Comparison of ENCODE assay signal across 8 cellular contexts in the genomic region with DNA sequence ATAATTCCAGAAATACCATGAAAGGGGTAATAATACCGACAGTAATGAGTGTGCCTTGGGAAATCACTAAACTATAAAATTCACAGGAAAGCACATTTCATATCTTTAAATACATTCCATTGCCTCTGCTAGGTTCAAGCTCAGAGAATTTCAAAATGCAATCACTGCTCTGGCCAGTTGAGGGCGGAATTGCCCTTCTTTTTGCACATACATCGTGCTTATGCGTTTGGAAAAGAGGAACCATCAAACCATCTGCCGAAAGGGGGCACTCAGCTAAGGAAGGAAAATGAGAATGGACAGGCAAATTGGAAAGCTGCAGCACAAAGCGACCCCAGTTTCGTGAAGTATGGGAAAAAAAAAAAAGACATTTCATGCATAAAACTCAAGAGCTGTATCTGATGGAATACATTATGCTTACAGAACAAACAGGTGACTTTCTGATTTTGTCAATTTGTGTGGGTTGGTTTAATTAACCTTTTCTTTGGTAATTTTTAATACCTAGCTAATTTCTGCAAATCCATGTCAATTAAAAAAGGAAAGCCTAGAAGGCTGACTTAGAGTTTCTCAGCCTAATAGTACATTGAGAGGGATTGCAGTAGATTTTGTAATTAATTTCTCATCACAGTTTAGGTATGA.
DNase-seq lines count a peak whose midpoint lies in the region; ATAC-seq lines count a peak whose summit lies in the region.

No MANE protein-coding gene starts in this region.

- no peaks in the 10 kb centered on the region for H3K36me3 Mint-ChIP-seq in stimulated activated effector memory CD8-positive, alpha-beta T cell treated with anti-CD3 and anti-CD28 coated beads, Interleukin-12 subunit alpha, Interleukin-12 subunit beta, amount 100 ng/mL, for 72 hours

- H3K4me1 Mint-ChIP-seq in stimulated activated effector memory CD8-positive, alpha-beta T cell treated with anti-CD3 and anti-CD28 coated beads, Interleukin-12 subunit alpha, Interleukin-12 subunit beta, amount 100 ng/mL, for 72 hours = no peaks in the 10 kb centered on the region

- no peak overlapping the region for H3K4me3 Mint-ChIP-seq in stimulated activated effector memory CD8-positive, alpha-beta T cell treated with anti-CD3 and anti-CD28 coated beads, Interleukin-12 subunit alpha, Interleukin-12 subunit beta, amount 100 ng/mL, for 72 hours

- ATAC-seq in GM18520 (IDR thresholded peaks at IDR 0.05; ENCODE audit: unreplicated experiment) = peak; percentile 97
- peak; percentile 99 for ATAC-seq in HG02943 (IDR thresholded peaks at IDR 0.05; ENCODE audit: low read depth, unreplicated experiment)
- peak; percentile 97 for ATAC-seq in left lobe of liver
- ATAC-seq in stimulated activated effector memory CD8-positive, alpha-beta T cell treated with anti-CD3 and anti-CD28 coated beads, Interleukin-12 subunit alpha, Interleukin-12 subunit beta, amount 100 ng/mL, for 72 hours = peak; percentile 40

- in situ Hi-C loops in SK-MEL-5 (cut with HindIII; ENCODE audit: low pct_unique_long_range_greater_than_20kb, low sequenced_read_pairs) = loop anchor here (25.0 kb wide), 1 partner anchor 659 kb away; no protein-coding TSS in a partner anchor

- H3K27ac Mint-ChIP-seq in stimulated activated effector memory CD8-positive, alpha-beta T cell treated with anti-CD3 and anti-CD28 coated beads, Interleukin-12 subunit alpha, Interleukin-12 subunit beta, amount 100 ng/mL, for 72 hours = no peak overlapping the region

- H3K9me3 Mint-ChIP-seq in stimulated activated effector memory CD8-positive, alpha-beta T cell treated with anti-CD3 and anti-CD28 coated beads, Interleukin-12 subunit alpha, Interleukin-12 subunit beta, amount 100 ng/mL, for 72 hours = peaks cover 9% of the 10 kb centered on the region

- peak; percentile 76 for DNase-seq in AG20443 (ENCODE audit: low spot score)
- DNase-seq in NCI-H1417 (lab: John Stamatoyannopoulos, UW) = peak; percentile 72 to 92 (median 81)
- DNase-seq in SK-MEL-5 (ENCODE audit: low read depth, low spot score) = peak; percentile 90
- peak; percentile 48 for DNase-seq in cerebellum (ENCODE audit: low spot score)
- peak; percentile 61 for DNase-seq in left lobe of liver (ENCODE audit: low spot score)
- peak in 1 of 2 donors; percentile 62 for DNase-seq in stimulated activated effector memory CD8-positive, alpha-beta T cell treated with anti-CD3 and anti-CD28 coated beads, Interleukin-12 subunit alpha, Interleukin-12 subunit beta, amount 100 ng/mL, for 72 hours (ENCODE audit: low spot score in 2 of 2)

Comparison
In these comparisons a context has a peak if more than half of its experiments do, and no peak if none do; other contexts are left out.
1. ATAC-seq: peak in every context shown above with its lines; median percentile 99 in HG02943; 97 in GM18520; 97 in left lobe of liver; 40 in stimulated activated effector memory CD8-positive, alpha-beta T cell treated with anti-CD3 and anti-CD28 coated beads, Interleukin-12 subunit alpha, Interleukin-12 subunit beta, amount 100 ng/mL, for 72 hours.